In the genomic region with DNA sequence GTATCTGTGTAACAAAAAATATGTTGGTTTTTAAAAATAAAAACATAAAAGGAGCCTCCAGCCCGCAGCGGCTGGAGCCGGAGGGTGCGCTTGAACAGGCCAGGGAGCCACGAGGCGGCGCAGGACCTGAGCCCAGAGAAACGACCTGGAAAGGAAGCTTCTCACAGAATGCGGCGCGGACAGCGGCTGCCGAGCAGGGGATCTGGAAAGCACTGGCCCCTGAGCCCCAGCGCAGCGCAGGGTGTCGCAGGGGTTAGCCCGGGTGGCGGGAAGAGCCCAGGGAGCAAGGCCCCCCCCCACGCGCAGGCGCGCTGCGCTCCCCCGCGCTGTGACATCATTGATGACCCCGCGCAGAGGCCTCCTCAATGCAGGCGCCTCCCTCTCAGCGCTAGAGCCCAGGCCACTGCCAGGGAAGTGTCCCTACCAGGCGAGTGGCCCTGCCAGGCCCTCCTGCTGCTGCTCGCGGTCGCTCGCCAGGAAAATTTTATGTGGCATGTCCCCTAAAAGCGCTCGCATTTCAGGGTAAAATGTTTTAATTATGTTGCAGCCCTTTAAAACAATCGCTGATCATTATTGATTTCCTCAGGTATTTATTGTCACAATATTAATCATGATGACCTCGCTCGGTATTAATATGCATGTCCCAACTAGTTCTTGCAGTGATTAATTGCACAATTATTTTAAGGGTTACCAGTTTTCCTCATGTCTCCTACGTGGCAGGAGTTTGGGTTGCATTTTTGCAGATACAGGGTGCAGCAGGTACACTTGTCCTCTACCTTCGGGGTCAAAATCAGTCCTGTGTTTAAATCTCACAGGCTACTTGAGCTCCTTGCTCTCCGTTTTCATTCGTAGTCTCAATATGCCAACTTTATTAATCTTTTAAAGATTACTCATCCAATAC, we compare ENCODE assay signal across 8 cellular contexts.
DNase-seq lines count a peak whose midpoint lies in the region; ATAC-seq and TF ChIP-seq lines count a peak whose summit lies in the region.

No MANE protein-coding gene starts in this region.

- ATAC-seq in GM21529 (IDR thresholded peaks at IDR 0.05; ENCODE audit: unreplicated experiment) = peak; percentile 84
- ATAC-seq in heart left ventricle = peak; percentile 100

- intact Hi-C loops in adrenal gland (cut with DNase I) = loop anchor here in 1 of 2 donors (5.0 kb wide), 1 partner anchor 89 kb away; no protein-coding TSS in a partner anchor
- intact Hi-C loops in heart left ventricle (cut with DNase I) = loop anchor here in 7 of 10 donors (1.0 to 10.0 kb wide), 6 partner anchors 84 to 135 kb away; a partner anchor contains a TSS
- intact Hi-C loops in tibial artery (cut with DNase I; ENCODE audit: low total_unique reads) = no loop called here

- TF ChIP-seq CTCF in adrenal gland (IDR thresholded peaks at IDR 0.05) (peak; percentile 38 to 69 (median 60)), heart left ventricle (IDR thresholded peaks at IDR 0.05) (peak; percentile 48 to 84 (median 60)), tibial artery (IDR thresholded peaks at IDR 0.05) (peak; percentile 70 to 74)

- peak overlapping the region in 2 of 4 donors; percentile 13 to 60 for H3K4me3 ChIP-seq in adrenal gland
- peak overlapping the region; percentile 9 to 63 (median 52) for H3K4me3 ChIP-seq in heart left ventricle
- H3K4me3 ChIP-seq in tibial artery = peak overlapping the region; percentile 58 to 66

- H3K36me3 ChIP-seq in adrenal gland (replicated peaks in 1 of 2) (no peaks in the 10 kb centered on the region), heart left ventricle (no peaks in the 10 kb centered on the region), tibial artery (no peaks in the 10 kb centered on the region)

- H3K9me3 ChIP-seq in adrenal gland (replicated peaks in 1 of 3) (no peaks in the 10 kb centered on the region), heart left ventricle (no peaks in the 10 kb centered on the region), tibial artery (no peaks in the 10 kb centered on the region)

- peaks cover 7 to 12% of the 10 kb centered on the region in 2 donors for H3K4me1 ChIP-seq in adrenal gland (replicated peaks in 1 of 2)
- peaks cover 0 to 13% (median 9%) of the 10 kb centered on the region in 12 donors for H3K4me1 ChIP-seq in heart left ventricle
- peaks cover 0 to 12% (median 6%) of the 10 kb centered on the region in 4 donors for H3K4me1 ChIP-seq in tibial artery

- H3K27ac ChIP-seq in adrenal gland (peak overlapping the region in 4 of 5 donors; percentile 67 to 97 (median 90)), heart left ventricle (peak overlapping the region; percentile 75 to 93 (median 88)), tibial artery (peak overlapping the region; percentile 88 to 91)

- H3K27me3 ChIP-seq in adrenal gland (no peaks in the 10 kb centered on the region), heart left ventricle (no peaks in the 10 kb centered on the region), tibial artery (no peaks in the 10 kb centered on the region)

- WGBS in adrenal gland, 4 donors = 8 to 18% (median 9%) methylated on average over 22 to 43 of the region's 43 CpGs
- 9 to 15% (median 10%) methylated on average over 31 to 43 of the region's 43 CpGs for WGBS in heart left ventricle, 4 donors

- DNase-seq in D341Med (ENCODE audit: low spot score) (peak; percentile 93), LoVo (ENCODE audit: low spot score) (peak; percentile 88), T follicular helper cell (ENCODE audit: low read depth) (peak; percentile 57), adrenal gland (peak; percentile 93 to 96 (median 94)), heart left ventricle (peak; percentile 92 to 96 (median 93)), pons (ENCODE audit: low spot score) (peak; percentile 93), tibial artery (peak; percentile 86 to 95)

- peak; percentile 63 to 85 for TF ChIP-seq POLR2A in adrenal gland (IDR thresholded peaks at IDR 0.05)
- peak in 1 of 2 donors; percentile 78 for TF ChIP-seq POLR2A in heart left ventricle (IDR thresholded peaks at IDR 0.05)
